In the genomic region with DNA sequence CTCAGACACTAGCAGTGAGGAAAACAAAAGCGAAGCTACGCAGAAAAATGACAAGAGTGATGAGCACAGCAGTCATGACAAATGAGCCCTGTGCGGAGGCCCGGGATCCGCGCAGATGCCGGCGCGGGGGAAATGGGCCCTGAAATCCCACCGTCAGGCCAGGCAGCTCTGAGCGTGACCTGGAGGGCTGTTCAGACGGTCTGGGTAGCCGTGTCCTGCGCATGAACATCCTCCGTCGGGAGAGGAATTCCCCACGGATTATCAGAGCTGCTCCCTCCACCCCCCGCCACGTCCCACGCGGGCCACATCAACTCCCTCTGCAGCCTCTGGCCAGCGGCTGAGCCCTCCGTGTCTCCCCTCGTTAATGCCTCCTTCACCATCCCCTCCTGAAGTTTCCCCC, we compare ENCODE assay signal across 22 cellular contexts. TPM values are rescaled to one million over a fixed set of nuclear protein-coding genes. Genes with fewer than 3 reads are reported as not detected.
DNase-seq lines count a peak whose midpoint lies in the region; ATAC-seq and TF ChIP-seq lines count a peak whose summit lies in the region.
"Had no signal": no experiment of that assay in that cellular context is flagged by ENCODE, and none has a peak within 500 bp of the region (broad histone marks: within the 10 kb centered on the region; RNA-seq: fewer than 3 reads in every experiment).

No MANE protein-coding gene starts in this region.

- H3K4me1 ChIP-seq in BLaER1 (peaks cover 83% of the 10 kb centered on the region), HUES6 (ENCODE audit: control insufficient read depth, insufficient read depth, low read length) (peaks cover 65% of the 10 kb centered on the region), gastroesophageal sphincter (peaks cover 0 to 59% (median 6%) of the 10 kb centered on the region in 3 donors), neuronal stem cell (ENCODE audit: control insufficient read depth in 2 of 2, insufficient read depth in 1 of 2, low read depth in 1 of 2, low read length in 2 of 2) (peaks cover 35 to 38% of the 10 kb centered on the region in 2 donors)

- H2BK15ac ChIP-seq in neuronal stem cell (ENCODE audit: low read length), result no peak overlapping the region

- H3K4ac ChIP-seq in neuronal stem cell (ENCODE audit: low read length), result no peak overlapping the region

- H2AFZ ChIP-seq in neuronal stem cell (ENCODE audit: low read length), result peak overlapping the region; percentile 6

- no peak overlapping the region for H2BK5ac ChIP-seq in neuronal stem cell (ENCODE audit: low read length)

- H3K4me3 ChIP-seq in BLaER1 (peak overlapping the region; percentile 49), HUES6 (ENCODE audit: low read depth, low read length) (no peak overlapping the region), gastroesophageal sphincter (peak overlapping the region in 1 of 2 donors; percentile 7), neuronal stem cell (ENCODE audit: low read length in 2 of 2) (no peak overlapping the region)
- H3K4me3 ChIP-seq: cardiac muscle cell, prostate gland, skin epidermis, thyroid gland had no signal

- no peak overlapping the region for H4K8ac ChIP-seq in neuronal stem cell (ENCODE audit: low read depth, low read length)

- H3K18ac ChIP-seq in neuronal stem cell (ENCODE audit: low read length), result no peak overlapping the region

- H3K4me2 ChIP-seq in BLaER1, result peak overlapping the region; percentile 90
- no peak overlapping the region for H3K4me2 ChIP-seq in neuronal stem cell (ENCODE audit: insufficient read depth, low read length, poor library complexity, severe bottlenecking)

- no peak overlapping the region for H2BK12ac ChIP-seq in neuronal stem cell (ENCODE audit: low read length)

- H3K23ac ChIP-seq in neuronal stem cell (ENCODE audit: low read depth, low read length, poor library complexity), result no peak overlapping the region

- peaks cover 81% of the 10 kb centered on the region for H4K20me1 ChIP-seq in BLaER1

- no peak overlapping the region for H3K14ac ChIP-seq in neuronal stem cell (ENCODE audit: low read length)

- no peaks in the 10 kb centered on the region for H3K9me3 ChIP-seq in BLaER1
- no peaks in the 10 kb centered on the region for H3K9me3 ChIP-seq in HUES6 (ENCODE audit: control insufficient read depth, insufficient read depth, low read depth, low read length)
- H3K9me3 ChIP-seq in gastroesophageal sphincter, result no peaks in the 10 kb centered on the region
- H3K9me3 ChIP-seq in neuronal stem cell (replicated peaks in 1 of 2; ENCODE audit: control insufficient read depth in 2 of 2, insufficient read depth in 1 of 2, low read depth in 1 of 2, low read length in 2 of 2), result peaks cover 5% of the 10 kb centered on the region in 2 donors
- H3K9me3 ChIP-seq: prostate gland, thyroid gland had no signal

- H3K27me3 ChIP-seq in BLaER1, result peaks cover 94% of the 10 kb centered on the region
- H3K27me3 ChIP-seq in HUES6 (ENCODE audit: control insufficient read depth, insufficient read depth, low read length), result no peaks in the 10 kb centered on the region
- no peaks in the 10 kb centered on the region for H3K27me3 ChIP-seq in gastroesophageal sphincter
- H3K27me3 ChIP-seq in neuronal stem cell (ENCODE audit: control insufficient read depth in 3 of 3, insufficient read depth in 3 of 3, low read depth in 1 of 3, low read length in 3 of 3), result peaks cover 0 to 2% (median 0%) of the 10 kb centered on the region in 3 experiments
- H3K27me3 ChIP-seq: cardiac muscle cell, thyroid gland had no signal

- TF ChIP-seq EP300 in gastroesophageal sphincter (IDR thresholded peaks at IDR 0.05), result no peak

- H3K36me3 ChIP-seq in BLaER1, result no peaks in the 10 kb centered on the region
- peaks cover 13% of the 10 kb centered on the region for H3K36me3 ChIP-seq in HUES6 (ENCODE audit: control insufficient read depth, insufficient read depth, low read length)
- H3K36me3 ChIP-seq in gastroesophageal sphincter, result peaks cover 0 to 7% of the 10 kb centered on the region in 2 donors
- peaks cover 9 to 10% of the 10 kb centered on the region in 2 donors for H3K36me3 ChIP-seq in neuronal stem cell (replicated peaks in 1 of 2; ENCODE audit: control insufficient read depth in 2 of 2, insufficient read depth in 2 of 2, low read length in 2 of 2)
- H3K36me3 ChIP-seq: cardiac muscle cell, prostate gland, thyroid gland had no signal

- no peak overlapping the region for H2BK120ac ChIP-seq in neuronal stem cell (ENCODE audit: low read depth, low read length)

- H3K9ac ChIP-seq in BLaER1 (no peak overlapping the region), HUES6 (ENCODE audit: low read length) (peak overlapping the region; percentile 5), neuronal stem cell (ENCODE audit: low read depth, low read length, poor library complexity) (no peak overlapping the region)

- ATAC-seq in gastroesophageal sphincter, result no peak
- ATAC-seq: activated CD8-positive, alpha-beta T cell treated with anti-CD3 and anti-CD28 coated beads for 36 hours had no signal

- TF ChIP-seq POLR2A in gastroesophageal sphincter (IDR thresholded peaks at IDR 0.05), result no peak

- no peak overlapping the region for H4K91ac ChIP-seq in neuronal stem cell (ENCODE audit: low read depth, low read length, poor library complexity)

- DNase-seq in neuronal stem cell (ENCODE audit: low spot score), result no peak
- DNase-seq in kidney glomerular epithelial cell (lab: John Stamatoyannopoulos, UW), result no peak
- DNase-seq in ureter (ENCODE audit: low spot score), result no peak
- DNase-seq in NCI-H446 (lab: John Stamatoyannopoulos, UW), result no peak
- no peak for DNase-seq in NCI-H82 (lab: John Stamatoyannopoulos, UW)
- DNase-seq: ACHN; activated CD8-positive, alpha-beta T cell treated with anti-CD3 and anti-CD28 coated beads for 36 hours; aorta; COR-L47; GDM1; KG1; MM.1S; NCI-H1436; NCI-H748 treated with DMSO at 0.1 percent for 48 hours; RPMI8226; thyroid gland had no signal

- 57 to 60% methylated on average over 4 to 16 of the region's 24 CpGs for WGBS in gastroesophageal sphincter (ENCODE audit: low coverage in 1 of 2), 2 donors
- WGBS in neuronal stem cell (ENCODE audit: extremely low coverage in 2 of 2, insufficient read length in 2 of 2, insufficient replicate concordance in 1 of 2), 2 donors, result no CpG with 5 or more reads among the region's 24 CpGs

- H3K27ac ChIP-seq in BLaER1 (no peak overlapping the region), HUES6 (ENCODE audit: low read depth, low read length) (no peak overlapping the region), gastroesophageal sphincter (peak overlapping the region in 3 of 4 donors; percentile 51 to 74 (median 55)), neuronal stem cell (replicated peaks; ENCODE audit: low read length) (no peak overlapping the region)
- H3K27ac ChIP-seq: cardiac muscle cell, skin epidermis, thyroid gland had no signal

- TF ChIP-seq CTCF in gastroesophageal sphincter (IDR thresholded peaks at IDR 0.05), result no peak

- peaks cover 15% of the 10 kb centered on the region for H3K79me1 ChIP-seq in neuronal stem cell (ENCODE audit: low read depth, low read length)

- no peak overlapping the region for H2AK5ac ChIP-seq in neuronal stem cell (ENCODE audit: low read depth, low read length)

RNA-seq across cellular contexts. Expression of gene PDE9A, which starts 15.2 kb away (rescaled TPM):
- total RNA-seq in gastroesophageal sphincter (10 to 100 TPM; 10.6 to 83.2 (median 28.5) TPM), ureter (26.1 TPM)
- 44.9 TPM for polyA plus RNA-seq in neuronal stem cell (2013, experiment 1 of 2)
- polyA plus RNA-seq in neuronal stem cell (2013, experiment 2 of 2), result 45.6 TPM

Comparison
In these comparisons a context has a peak if more than half of its experiments do, and no peak if none do; other contexts are left out.
1. H3K27ac ChIP-seq: peak in gastroesophageal sphincter (3 of 4); none in BLaER1 (single experiment), HUES6 (single experiment) and neuronal stem cell (single experiment).